ENCODE assay signal across 2 cellular contexts in the genomic region with DNA sequence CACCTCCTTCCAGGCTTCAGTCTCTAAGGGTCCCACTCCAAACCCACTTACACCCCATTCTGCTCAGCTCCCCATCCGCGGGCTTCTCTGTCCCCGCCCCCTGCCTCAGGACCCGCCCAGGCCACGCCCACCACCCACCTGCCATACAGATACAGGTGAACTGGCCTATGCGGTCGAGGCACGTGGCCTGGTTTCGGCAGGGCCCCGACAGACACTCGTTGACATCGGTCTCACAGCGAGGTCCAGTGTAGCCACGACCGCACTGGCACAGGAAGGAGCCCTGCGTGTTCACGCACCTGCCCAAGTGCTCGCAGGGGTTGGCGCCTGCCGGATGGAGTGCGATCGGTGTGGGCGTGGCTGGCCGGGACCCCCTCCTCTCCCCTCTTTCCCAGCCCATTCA.
TF ChIP-seq lines count a peak whose summit lies in the region.

No MANE protein-coding gene starts in this region.

TF ChIP-seq in GM23338, 12 proteins besides CTCF, POLR2A, EP300 and RAD21 (continues in another document):
- TF ChIP-seq, protein P1, sequence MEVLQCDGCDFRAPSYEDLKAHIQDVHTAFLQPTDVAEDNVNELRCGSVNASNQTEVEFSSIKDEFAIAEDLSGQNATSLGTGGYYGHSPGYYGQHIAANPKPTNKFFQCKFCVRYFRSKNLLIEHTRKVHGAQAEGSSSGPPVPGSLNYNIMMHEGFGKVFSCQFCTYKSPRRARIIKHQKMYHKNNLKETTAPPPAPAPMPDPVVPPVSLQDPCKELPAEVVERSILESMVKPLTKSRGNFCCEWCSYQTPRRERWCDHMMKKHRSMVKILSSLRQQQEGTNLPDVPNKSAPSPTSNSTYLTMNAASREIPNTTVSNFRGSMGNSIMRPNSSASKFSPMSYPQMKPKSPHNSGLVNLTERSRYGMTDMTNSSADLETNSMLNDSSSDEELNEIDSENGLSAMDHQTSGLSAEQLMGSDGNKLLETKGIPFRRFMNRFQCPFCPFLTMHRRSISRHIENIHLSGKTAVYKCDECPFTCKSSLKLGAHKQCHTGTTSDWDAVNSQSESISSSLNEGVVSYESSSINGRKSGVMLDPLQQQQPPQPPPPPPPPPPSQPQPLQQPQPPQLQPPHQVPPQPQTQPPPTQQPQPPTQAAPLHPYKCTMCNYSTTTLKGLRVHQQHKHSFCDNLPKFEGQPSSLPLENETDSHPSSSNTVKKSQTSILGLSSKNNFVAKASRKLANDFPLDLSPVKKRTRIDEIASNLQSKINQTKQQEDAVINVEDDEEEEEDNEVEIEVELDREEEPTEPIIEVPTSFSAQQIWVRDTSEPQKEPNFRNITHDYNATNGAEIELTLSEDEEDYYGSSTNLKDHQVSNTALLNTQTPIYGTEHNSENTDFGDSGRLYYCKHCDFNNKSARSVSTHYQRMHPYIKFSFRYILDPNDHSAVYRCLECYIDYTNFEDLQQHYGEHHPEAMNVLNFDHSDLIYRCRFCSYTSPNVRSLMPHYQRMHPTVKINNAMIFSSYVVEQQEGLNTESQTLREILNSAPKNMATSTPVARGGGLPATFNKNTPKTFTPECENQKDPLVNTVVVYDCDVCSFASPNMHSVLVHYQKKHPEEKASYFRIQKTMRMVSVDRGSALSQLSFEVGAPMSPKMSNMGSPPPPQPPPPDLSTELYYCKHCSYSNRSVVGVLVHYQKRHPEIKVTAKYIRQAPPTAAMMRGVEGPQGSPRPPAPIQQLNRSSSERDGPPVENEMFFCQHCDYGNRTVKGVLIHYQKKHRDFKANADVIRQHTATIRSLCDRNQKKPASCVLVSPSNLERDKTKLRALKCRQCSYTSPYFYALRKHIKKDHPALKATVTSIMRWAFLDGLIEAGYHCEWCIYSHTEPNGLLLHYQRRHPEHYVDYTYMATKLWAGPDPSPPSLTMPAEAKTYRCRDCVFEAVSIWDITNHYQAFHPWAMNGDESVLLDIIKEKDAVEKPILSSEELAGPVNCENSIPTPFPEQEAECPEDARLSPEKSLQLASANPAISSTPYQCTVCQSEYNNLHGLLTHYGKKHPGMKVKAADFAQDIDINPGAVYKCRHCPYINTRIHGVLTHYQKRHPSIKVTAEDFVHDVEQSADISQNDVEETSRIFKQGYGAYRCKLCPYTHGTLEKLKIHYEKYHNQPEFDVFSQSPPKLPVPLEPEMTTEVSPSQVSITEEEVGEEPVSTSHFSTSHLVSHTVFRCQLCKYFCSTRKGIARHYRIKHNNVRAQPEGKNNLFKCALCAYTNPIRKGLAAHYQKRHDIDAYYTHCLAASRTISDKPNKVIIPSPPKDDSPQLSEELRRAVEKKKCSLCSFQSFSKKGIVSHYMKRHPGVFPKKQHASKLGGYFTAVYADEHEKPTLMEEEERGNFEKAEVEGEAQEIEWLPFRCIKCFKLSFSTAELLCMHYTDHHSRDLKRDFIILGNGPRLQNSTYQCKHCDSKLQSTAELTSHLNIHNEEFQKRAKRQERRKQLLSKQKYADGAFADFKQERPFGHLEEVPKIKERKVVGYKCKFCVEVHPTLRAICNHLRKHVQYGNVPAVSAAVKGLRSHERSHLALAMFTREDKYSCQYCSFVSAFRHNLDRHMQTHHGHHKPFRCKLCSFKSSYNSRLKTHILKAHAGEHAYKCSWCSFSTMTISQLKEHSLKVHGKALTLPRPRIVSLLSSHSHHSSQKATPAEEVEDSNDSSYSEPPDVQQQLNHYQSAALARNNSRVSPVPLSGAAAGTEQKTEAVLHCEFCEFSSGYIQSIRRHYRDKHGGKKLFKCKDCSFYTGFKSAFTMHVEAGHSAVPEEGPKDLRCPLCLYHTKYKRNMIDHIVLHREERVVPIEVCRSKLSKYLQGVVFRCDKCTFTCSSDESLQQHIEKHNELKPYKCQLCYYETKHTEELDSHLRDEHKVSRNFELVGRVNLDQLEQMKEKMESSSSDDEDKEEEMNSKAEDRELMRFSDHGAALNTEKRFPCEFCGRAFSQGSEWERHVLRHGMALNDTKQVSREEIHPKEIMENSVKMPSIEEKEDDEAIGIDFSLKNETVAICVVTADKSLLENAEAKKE (CRISPR knock-in tag; IDR thresholded peaks at IDR 0.05) = no peak
- TF ChIP-seq ZNF331 (CRISPR knock-in tag; IDR thresholded peaks at IDR 0.05; ENCODE audit: low read depth) = no peak
- no peak for TF ChIP-seq ZNF114 (CRISPR knock-in tag; IDR thresholded peaks at IDR 0.05)
- TF ChIP-seq STAT1 (IDR thresholded peaks at IDR 0.05; ENCODE audit: unreplicated experiment) = no peak
- no peak for TF ChIP-seq EZH2 (IDR thresholded peaks at IDR 0.05; ENCODE audit: low read depth, unreplicated experiment)
- TF ChIP-seq POLR2AphosphoS5 (IDR thresholded peaks at IDR 0.05; ENCODE audit: low read depth) = no peak
- no peak for TF ChIP-seq EZH2phosphoT487 (IDR thresholded peaks at IDR 0.05; ENCODE audit: unreplicated experiment)
- TF ChIP-seq, protein P2, sequence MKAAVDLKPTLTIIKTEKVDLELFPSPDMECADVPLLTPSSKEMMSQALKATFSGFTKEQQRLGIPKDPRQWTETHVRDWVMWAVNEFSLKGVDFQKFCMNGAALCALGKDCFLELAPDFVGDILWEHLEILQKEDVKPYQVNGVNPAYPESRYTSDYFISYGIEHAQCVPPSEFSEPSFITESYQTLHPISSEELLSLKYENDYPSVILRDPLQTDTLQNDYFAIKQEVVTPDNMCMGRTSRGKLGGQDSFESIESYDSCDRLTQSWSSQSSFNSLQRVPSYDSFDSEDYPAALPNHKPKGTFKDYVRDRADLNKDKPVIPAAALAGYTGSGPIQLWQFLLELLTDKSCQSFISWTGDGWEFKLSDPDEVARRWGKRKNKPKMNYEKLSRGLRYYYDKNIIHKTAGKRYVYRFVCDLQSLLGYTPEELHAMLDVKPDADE (IDR thresholded peaks at IDR 0.05) = no peak
- TF ChIP-seq, protein P3, sequence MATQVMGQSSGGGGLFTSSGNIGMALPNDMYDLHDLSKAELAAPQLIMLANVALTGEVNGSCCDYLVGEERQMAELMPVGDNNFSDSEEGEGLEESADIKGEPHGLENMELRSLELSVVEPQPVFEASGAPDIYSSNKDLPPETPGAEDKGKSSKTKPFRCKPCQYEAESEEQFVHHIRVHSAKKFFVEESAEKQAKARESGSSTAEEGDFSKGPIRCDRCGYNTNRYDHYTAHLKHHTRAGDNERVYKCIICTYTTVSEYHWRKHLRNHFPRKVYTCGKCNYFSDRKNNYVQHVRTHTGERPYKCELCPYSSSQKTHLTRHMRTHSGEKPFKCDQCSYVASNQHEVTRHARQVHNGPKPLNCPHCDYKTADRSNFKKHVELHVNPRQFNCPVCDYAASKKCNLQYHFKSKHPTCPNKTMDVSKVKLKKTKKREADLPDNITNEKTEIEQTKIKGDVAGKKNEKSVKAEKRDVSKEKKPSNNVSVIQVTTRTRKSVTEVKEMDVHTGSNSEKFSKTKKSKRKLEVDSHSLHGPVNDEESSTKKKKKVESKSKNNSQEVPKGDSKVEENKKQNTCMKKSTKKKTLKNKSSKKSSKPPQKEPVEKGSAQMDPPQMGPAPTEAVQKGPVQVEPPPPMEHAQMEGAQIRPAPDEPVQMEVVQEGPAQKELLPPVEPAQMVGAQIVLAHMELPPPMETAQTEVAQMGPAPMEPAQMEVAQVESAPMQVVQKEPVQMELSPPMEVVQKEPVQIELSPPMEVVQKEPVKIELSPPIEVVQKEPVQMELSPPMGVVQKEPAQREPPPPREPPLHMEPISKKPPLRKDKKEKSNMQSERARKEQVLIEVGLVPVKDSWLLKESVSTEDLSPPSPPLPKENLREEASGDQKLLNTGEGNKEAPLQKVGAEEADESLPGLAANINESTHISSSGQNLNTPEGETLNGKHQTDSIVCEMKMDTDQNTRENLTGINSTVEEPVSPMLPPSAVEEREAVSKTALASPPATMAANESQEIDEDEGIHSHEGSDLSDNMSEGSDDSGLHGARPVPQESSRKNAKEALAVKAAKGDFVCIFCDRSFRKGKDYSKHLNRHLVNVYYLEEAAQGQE (IDR thresholded peaks at IDR 0.05; ENCODE audit: unreplicated experiment) = no peak
- TF ChIP-seq CREB1 (CRISPR knock-in tag; IDR thresholded peaks at IDR 0.05; ENCODE audit: low read depth) = no peak

TF ChIP-seq in H1, 55 proteins besides CTCF, POLR2A, EP300 and RAD21:
- TF ChIP-seq KDM5A (IDR thresholded peaks at IDR 0.05; ENCODE audit: low read length) (no peak), EZH2 (IDR thresholded peaks at IDR 0.05; ENCODE audit: low read depth, low read length, severe bottlenecking) (no peak), SP2 (IDR thresholded peaks at IDR 0.05; ENCODE audit: low read length) (no peak), CHD1 (IDR thresholded peaks at IDR 0.05; ENCODE audit: low read depth, low read length) (no peak), BCL11A (IDR thresholded peaks at IDR 0.05; ENCODE audit: low read depth in 2 of 2, low read length in 2 of 2) (no peak), ASH2L (IDR thresholded peaks at IDR 0.05; ENCODE audit: low read length) (no peak), EGR1 (IDR thresholded peaks at IDR 0.05; ENCODE audit: borderline replicate concordance, low read depth, low read length) (no peak), JUND (IDR thresholded peaks at IDR 0.05; ENCODE audit: low read length) (no peak), TBP (IDR thresholded peaks at IDR 0.05; ENCODE audit: low read depth, low read length) (no peak), KDM1A (IDR thresholded peaks at IDR 0.05; ENCODE audit: borderline replicate concordance, low read length) (no peak), POLR2AphosphoS5 (IDR thresholded peaks at IDR 0.05; ENCODE audit: low read depth, low read length) (no peak), KDM4A (IDR thresholded peaks at IDR 0.05; ENCODE audit: low read depth, low read length, severe bottlenecking) (no peak), GTF2F1 (IDR thresholded peaks at IDR 0.05; ENCODE audit: borderline replicate concordance, low read depth, low read length) (no peak), RBBP5 (IDR thresholded peaks at IDR 0.05; ENCODE audit: borderline replicate concordance, low read depth, low read length) (no peak), HDAC2 (IDR thresholded peaks at IDR 0.05; ENCODE audit: borderline replicate concordance in 1 of 2, low read depth in 2 of 2, low read length in 2 of 2) (no peak), BRCA1 (IDR thresholded peaks at IDR 0.05; ENCODE audit: low read depth, low read length) (no peak), CBX5 (IDR thresholded peaks at IDR 0.05; ENCODE audit: low read depth, low read length) (no peak), NANOG (IDR thresholded peaks at IDR 0.05; ENCODE audit: insufficient read depth, low read depth, low read length, poor library complexity, severe bottlenecking) (no peak)
- TF ChIP-seq, protein P4, sequence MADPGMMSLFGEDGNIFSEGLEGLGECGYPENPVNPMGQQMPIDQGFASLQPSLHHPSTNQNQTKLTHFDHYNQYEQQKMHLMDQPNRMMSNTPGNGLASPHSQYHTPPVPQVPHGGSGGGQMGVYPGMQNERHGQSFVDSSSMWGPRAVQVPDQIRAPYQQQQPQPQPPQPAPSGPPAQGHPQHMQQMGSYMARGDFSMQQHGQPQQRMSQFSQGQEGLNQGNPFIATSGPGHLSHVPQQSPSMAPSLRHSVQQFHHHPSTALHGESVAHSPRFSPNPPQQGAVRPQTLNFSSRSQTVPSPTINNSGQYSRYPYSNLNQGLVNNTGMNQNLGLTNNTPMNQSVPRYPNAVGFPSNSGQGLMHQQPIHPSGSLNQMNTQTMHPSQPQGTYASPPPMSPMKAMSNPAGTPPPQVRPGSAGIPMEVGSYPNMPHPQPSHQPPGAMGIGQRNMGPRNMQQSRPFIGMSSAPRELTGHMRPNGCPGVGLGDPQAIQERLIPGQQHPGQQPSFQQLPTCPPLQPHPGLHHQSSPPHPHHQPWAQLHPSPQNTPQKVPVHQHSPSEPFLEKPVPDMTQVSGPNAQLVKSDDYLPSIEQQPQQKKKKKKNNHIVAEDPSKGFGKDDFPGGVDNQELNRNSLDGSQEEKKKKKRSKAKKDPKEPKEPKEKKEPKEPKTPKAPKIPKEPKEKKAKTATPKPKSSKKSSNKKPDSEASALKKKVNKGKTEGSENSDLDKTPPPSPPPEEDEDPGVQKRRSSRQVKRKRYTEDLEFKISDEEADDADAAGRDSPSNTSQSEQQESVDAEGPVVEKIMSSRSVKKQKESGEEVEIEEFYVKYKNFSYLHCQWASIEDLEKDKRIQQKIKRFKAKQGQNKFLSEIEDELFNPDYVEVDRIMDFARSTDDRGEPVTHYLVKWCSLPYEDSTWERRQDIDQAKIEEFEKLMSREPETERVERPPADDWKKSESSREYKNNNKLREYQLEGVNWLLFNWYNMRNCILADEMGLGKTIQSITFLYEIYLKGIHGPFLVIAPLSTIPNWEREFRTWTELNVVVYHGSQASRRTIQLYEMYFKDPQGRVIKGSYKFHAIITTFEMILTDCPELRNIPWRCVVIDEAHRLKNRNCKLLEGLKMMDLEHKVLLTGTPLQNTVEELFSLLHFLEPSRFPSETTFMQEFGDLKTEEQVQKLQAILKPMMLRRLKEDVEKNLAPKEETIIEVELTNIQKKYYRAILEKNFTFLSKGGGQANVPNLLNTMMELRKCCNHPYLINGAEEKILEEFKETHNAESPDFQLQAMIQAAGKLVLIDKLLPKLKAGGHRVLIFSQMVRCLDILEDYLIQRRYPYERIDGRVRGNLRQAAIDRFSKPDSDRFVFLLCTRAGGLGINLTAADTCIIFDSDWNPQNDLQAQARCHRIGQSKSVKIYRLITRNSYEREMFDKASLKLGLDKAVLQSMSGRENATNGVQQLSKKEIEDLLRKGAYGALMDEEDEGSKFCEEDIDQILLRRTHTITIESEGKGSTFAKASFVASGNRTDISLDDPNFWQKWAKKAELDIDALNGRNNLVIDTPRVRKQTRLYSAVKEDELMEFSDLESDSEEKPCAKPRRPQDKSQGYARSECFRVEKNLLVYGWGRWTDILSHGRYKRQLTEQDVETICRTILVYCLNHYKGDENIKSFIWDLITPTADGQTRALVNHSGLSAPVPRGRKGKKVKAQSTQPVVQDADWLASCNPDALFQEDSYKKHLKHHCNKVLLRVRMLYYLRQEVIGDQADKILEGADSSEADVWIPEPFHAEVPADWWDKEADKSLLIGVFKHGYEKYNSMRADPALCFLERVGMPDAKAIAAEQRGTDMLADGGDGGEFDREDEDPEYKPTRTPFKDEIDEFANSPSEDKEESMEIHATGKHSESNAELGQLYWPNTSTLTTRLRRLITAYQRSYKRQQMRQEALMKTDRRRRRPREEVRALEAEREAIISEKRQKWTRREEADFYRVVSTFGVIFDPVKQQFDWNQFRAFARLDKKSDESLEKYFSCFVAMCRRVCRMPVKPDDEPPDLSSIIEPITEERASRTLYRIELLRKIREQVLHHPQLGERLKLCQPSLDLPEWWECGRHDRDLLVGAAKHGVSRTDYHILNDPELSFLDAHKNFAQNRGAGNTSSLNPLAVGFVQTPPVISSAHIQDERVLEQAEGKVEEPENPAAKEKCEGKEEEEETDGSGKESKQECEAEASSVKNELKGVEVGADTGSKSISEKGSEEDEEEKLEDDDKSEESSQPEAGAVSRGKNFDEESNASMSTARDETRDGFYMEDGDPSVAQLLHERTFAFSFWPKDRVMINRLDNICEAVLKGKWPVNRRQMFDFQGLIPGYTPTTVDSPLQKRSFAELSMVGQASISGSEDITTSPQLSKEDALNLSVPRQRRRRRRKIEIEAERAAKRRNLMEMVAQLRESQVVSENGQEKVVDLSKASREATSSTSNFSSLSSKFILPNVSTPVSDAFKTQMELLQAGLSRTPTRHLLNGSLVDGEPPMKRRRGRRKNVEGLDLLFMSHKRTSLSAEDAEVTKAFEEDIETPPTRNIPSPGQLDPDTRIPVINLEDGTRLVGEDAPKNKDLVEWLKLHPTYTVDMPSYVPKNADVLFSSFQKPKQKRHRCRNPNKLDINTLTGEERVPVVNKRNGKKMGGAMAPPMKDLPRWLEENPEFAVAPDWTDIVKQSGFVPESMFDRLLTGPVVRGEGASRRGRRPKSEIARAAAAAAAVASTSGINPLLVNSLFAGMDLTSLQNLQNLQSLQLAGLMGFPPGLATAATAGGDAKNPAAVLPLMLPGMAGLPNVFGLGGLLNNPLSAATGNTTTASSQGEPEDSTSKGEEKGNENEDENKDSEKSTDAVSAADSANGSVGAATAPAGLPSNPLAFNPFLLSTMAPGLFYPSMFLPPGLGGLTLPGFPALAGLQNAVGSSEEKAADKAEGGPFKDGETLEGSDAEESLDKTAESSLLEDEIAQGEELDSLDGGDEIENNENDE (IDR thresholded peaks at IDR 0.05; ENCODE audit: insufficient replicate concordance, low read length) = no peak
